In the genomic region with DNA sequence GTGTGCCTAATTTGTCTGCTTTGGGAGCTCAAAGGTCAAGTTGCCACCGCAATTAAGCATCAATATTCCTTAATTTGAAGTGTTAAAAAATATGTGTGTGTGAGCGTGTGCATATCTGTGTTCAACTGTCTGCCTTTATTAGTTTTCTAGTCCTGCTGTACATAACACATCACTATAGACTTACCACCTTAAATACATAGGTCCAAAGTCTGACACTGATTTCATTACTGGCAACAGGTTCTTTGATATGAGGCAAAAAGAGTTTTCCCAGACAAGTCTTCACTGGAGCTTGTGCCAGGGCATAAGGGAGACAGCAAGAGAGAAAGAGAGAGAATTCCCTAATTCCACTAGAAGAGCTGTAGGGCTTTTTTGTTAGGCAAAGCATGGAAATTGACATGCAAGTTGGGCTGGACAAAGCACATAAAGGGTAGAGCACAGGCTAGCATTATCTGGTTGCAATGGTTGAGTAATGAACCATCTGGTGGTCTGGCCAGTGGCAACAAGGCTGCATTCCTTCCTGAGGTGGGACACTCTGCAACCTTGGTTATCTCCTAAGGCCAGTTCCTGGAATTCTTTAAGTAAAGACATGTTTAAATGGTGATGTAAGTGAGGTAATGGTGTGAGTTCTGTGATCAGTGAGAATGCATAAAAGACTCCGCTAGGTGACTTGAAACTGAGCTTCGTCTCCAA, we compare ENCODE assay signal across 14 cellular contexts.
DNase-seq lines count a peak whose midpoint lies in the region; FAIRE-seq and TF ChIP-seq lines count a peak whose summit lies in the region.
"Had no signal": no experiment of that assay in that cellular context is flagged by ENCODE, and none has a peak within 500 bp of the region (broad histone marks: within the 10 kb centered on the region; RNA-seq: fewer than 3 reads in every experiment).

No MANE protein-coding gene starts in this region.

- no TSS peak for BruUV-seq in Caco-2 (replicated peaks; lab: Mats Ljungman, UMichigan)

- H3K27me3 ChIP-seq in Caco-2 (replicated peaks; ENCODE audit: control insufficient read depth, insufficient read depth, low read length), result no peaks in the 10 kb centered on the region
- H3K27me3 ChIP-seq: cardiac muscle cell, heart right ventricle, neutrophil had no signal

- peaks cover 19% of the 10 kb centered on the region for H3K9me3 Mint-ChIP-seq in Caco-2 (ENCODE audit: unreplicated experiment)

- H3K4me1 ChIP-seq in Caco-2 (peaks cover 31% of the 10 kb centered on the region), mesodermal cell (ENCODE audit: control insufficient read depth, insufficient read depth, low read length, poor library complexity, severe bottlenecking) (peaks cover 21% of the 10 kb centered on the region)

- no peak for TF ChIP-seq CTCF in Caco-2 (IDR thresholded peaks at IDR 0.05; ENCODE audit: insufficient read depth in 1 of 2, low read depth in 1 of 2, low read length in 1 of 2, severe bottlenecking in 1 of 2, unreplicated experiment in 1 of 2)

- POLR2A ChIA-PET in Caco-2 (lab: Charles Lee), result no interaction called here
- POLR2A ChIA-PET in HEK293T (lab: Yijun Ruan, JAX), result no interaction called here

- H3K4me3 ChIP-seq in Caco-2 (ENCODE audit: low read depth, low read length), result no peak overlapping the region
- H3K4me3 ChIP-seq in mesodermal cell (ENCODE audit: extremely low read depth, insufficient read depth, low read length, poor library complexity, severe bottlenecking), result no peak overlapping the region
- H3K4me3 ChIP-seq: cardiac muscle cell, heart right ventricle had no signal

- peaks cover 17% of the 10 kb centered on the region for H3K4me1 Mint-ChIP-seq in Caco-2 (ENCODE audit: low read depth, unreplicated experiment)
- H3K4me1 Mint-ChIP-seq: B cell had no signal

- H3K27ac Mint-ChIP-seq in Caco-2 (ENCODE audit: unreplicated experiment), result peak overlapping the region; percentile 92
- H3K27ac Mint-ChIP-seq: B cell had no signal

- H3K27me3 Mint-ChIP-seq in Caco-2 (ENCODE audit: insufficient read depth, unreplicated experiment), result no peaks in the 10 kb centered on the region
- H3K27me3 Mint-ChIP-seq: B cell had no signal

- H3K9me3 ChIP-seq in Caco-2 (0 out of 2 replicates have a peak, but pooled peaks cover 3% of the 10 kb centered on the region), mesodermal cell (ENCODE audit: control insufficient read depth, low read length) (no peaks in the 10 kb centered on the region)

- peak; percentile 89 for FAIRE-seq in RCC 7860 (lab: Jason Lieb, UNC)

- H3K27ac ChIP-seq in mesodermal cell (ENCODE audit: low read depth, low read length, severe bottlenecking), result peak overlapping the region; percentile 95
- H3K27ac ChIP-seq in caudate nucleus (ENCODE audit: low read depth, low read length), result no peak overlapping the region
- H3K27ac ChIP-seq: cardiac muscle cell, neutrophil had no signal

- DNase-seq in Caco-2, result peak; percentile 58 to 75
- peak; percentile 83 for DNase-seq in RCC 7860 (ENCODE audit: low spot score)
- DNase-seq in fibroblast of peridontal ligament (ENCODE audit: extremely low read depth), result peak; percentile 33
- no peak for DNase-seq in caudate nucleus (lab: John Stamatoyannopoulos, UW)
- no peak for DNase-seq in NOMO-1 (lab: John Stamatoyannopoulos, UW; ENCODE audit: unreplicated experiment in 2 of 2)
- DNase-seq in HUDEP-2 (lab: John Stamatoyannopoulos, UW; ENCODE audit: unreplicated experiment in 76 of 76), result no peak
- no peak for DNase-seq in HEK293T (ENCODE audit: extremely low spot score)
- DNase-seq: heart right ventricle; NCI-H774; stimulated activated CD4-positive, alpha-beta T cell treated with anti-CD3 and anti-CD28 coated beads, Interleukin-4, amount 100 ng/mL, for 24 hours had no signal

- WGBS in mesodermal cell (ENCODE audit: insufficient coverage in 2 of 2), 2 experiments, result 95 to 96% methylated on average over 2 to 3 of the region's 4 CpGs

- CTCF ChIA-PET in Caco-2 (lab: Charles Lee), result no interaction called here
- CTCF ChIA-PET in HEK293T (lab: Yijun Ruan, JAX), result no interaction called here

- H3K36me3 ChIP-seq in Caco-2 (ENCODE audit: control insufficient read depth, insufficient read depth, low read length) (no peaks in the 10 kb centered on the region), mesodermal cell (ENCODE audit: control insufficient read depth, insufficient read depth, low read length) (no peaks in the 10 kb centered on the region)
- H3K36me3 ChIP-seq: cardiac muscle cell, heart right ventricle, neutrophil had no signal

- H3K4me3 Mint-ChIP-seq in Caco-2 (ENCODE audit: unreplicated experiment), result peak overlapping the region; percentile 52
- H3K4me3 Mint-ChIP-seq: B cell had no signal

- intact Hi-C loops in Caco-2 (cut with micrococcal nuclease; ENCODE audit: unreplicated experiment), result loop anchor here (5.0 kb wide), 1 partner anchor 117 kb away; no protein-coding TSS in a partner anchor

- H3K36me3 Mint-ChIP-seq in Caco-2 (ENCODE audit: insufficient read depth, unreplicated experiment), result no peaks in the 10 kb centered on the region

TF ChIP-seq in HEK293T, 16 proteins besides CTCF, POLR2A, EP300 and RAD21:
- no peak for TF ChIP-seq ZNF384 (IDR thresholded peaks at IDR 0.05)
- TF ChIP-seq BHLHE40 (IDR thresholded peaks at IDR 0.05; ENCODE audit: borderline replicate concordance), result no peak
- no peak for TF ChIP-seq HDGF (IDR thresholded peaks at IDR 0.05; ENCODE audit: borderline replicate concordance)
- TF ChIP-seq, protein P1, sequence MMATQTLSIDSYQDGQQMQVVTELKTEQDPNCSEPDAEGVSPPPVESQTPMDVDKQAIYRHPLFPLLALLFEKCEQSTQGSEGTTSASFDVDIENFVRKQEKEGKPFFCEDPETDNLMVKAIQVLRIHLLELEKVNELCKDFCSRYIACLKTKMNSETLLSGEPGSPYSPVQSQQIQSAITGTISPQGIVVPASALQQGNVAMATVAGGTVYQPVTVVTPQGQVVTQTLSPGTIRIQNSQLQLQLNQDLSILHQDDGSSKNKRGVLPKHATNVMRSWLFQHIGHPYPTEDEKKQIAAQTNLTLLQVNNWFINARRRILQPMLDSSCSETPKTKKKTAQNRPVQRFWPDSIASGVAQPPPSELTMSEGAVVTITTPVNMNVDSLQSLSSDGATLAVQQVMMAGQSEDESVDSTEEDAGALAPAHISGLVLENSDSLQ (IDR thresholded peaks at IDR 0.05), result no peak
- TF ChIP-seq ARNT (IDR thresholded peaks at IDR 0.05), result no peak
- TF ChIP-seq NFRKB (IDR thresholded peaks at IDR 0.05), result no peak
- no peak for TF ChIP-seq SUZ12 (IDR thresholded peaks at IDR 0.05)
- TF ChIP-seq FOXA1 (IDR thresholded peaks at IDR 0.05), result no peak
- no peak for TF ChIP-seq LEF1 (IDR thresholded peaks at IDR 0.05; ENCODE audit: borderline replicate concordance)
- TF ChIP-seq L3MBTL2 (conservative IDR thresholded peaks at IDR 0.05), result no peak
- TF ChIP-seq ELF4 (IDR thresholded peaks at IDR 0.05), result no peak
- TF ChIP-seq FOXK2 (IDR thresholded peaks at IDR 0.05), result no peak
- no peak for TF ChIP-seq CTBP1 (IDR thresholded peaks at IDR 0.05; ENCODE audit: borderline replicate concordance)
- TF ChIP-seq FOXM1 (IDR thresholded peaks at IDR 0.05; ENCODE audit: borderline replicate concordance), result no peak
- TF ChIP-seq SP1 (IDR thresholded peaks at IDR 0.05), result no peak
- TF ChIP-seq TARDBP (IDR thresholded peaks at IDR 0.05), result no peak

Comparison
In these comparisons a context has a peak if more than half of its experiments do, and no peak if none do; other contexts are left out.
1. DNase-seq: peak in Caco-2 (2 of 2), RCC 7860 (single experiment) and fibroblast of peridontal ligament (single experiment); none in caudate nucleus (0 of 61), NOMO-1 (0 of 2), HUDEP-2 (0 of 76) and HEK293T (single experiment).